24 cellular contexts compared by ENCODE assay signal in the genomic region with DNA sequence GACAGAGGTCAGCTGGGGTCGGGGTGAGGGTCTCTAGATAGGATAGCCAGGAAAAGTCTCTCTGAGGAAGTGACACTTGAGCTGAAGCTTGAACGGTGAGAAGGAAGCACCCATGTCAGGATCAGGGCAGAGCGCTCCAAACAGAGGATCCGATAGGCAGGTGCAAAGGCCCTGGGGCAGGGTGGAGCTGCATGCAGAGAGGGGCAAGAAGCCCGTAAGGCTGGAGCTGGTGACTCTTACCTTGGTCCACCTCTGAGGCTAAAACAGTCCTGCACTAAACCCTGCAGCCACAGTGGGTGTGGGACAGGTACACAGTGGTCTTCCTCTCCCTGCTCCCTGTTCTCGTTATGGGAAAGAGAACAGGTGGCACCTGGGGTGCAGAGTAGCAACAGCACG. TPM values are rescaled to one million over a fixed set of nuclear protein-coding genes. Genes with fewer than 3 reads are reported as not detected.
DNase-seq lines count a peak whose midpoint lies in the region; ATAC-seq, FAIRE-seq and TF ChIP-seq lines count a peak whose summit lies in the region.
"Had no signal": no experiment of that assay in that cellular context is flagged by ENCODE, and none has a peak within 500 bp of the region (broad histone marks: within the 10 kb centered on the region; RNA-seq: fewer than 3 reads in every experiment).

No MANE protein-coding gene starts in this region.

- no peak for ATAC-seq in K562
- ATAC-seq in psoas muscle, result no peak
- ATAC-seq in GM21786 (IDR thresholded peaks at IDR 0.05; ENCODE audit: unreplicated experiment), result no peak
- ATAC-seq: A549 had no signal

- H3K4me1 ChIP-seq in HEK293 (ENCODE audit: control insufficient read depth, insufficient read depth, low read length) (no peaks in the 10 kb centered on the region), K562 (replicated peaks in 1 of 2; ENCODE audit: control insufficient read depth in 2 of 2, insufficient read depth in 2 of 2, low read length in 2 of 2) (peaks cover 6 to 14% of the 10 kb centered on the region in 2 experiments), psoas muscle (peaks cover 70% of the 10 kb centered on the region)
- H3K4me1 ChIP-seq: A549, HAP-1 had no signal

- no peak for DNase-seq in K562 (ENCODE audit: extremely low read depth in 1 of 4, low spot score in 3 of 4)
- DNase-seq in psoas muscle, result no peak
- DNase-seq in KG1 (lab: John Stamatoyannopoulos, UW), result no peak
- no peak for DNase-seq in erythroblast (lab: John Stamatoyannopoulos, UW)
- DNase-seq: 8988T; ACHN; AML-193; BE2C; CD4-positive, alpha-beta T cell; CD8-positive, alpha-beta memory T cell; DMS79 treated with DMSO at 0.1 percent for 48 hours; GF-D8; GOT3 had no signal

- no peak for TF ChIP-seq RAD21 in K562 (CRISPR knock-in tag; conservative IDR thresholded peaks at IDR 0.05 in 1 of 2, IDR thresholded peaks at IDR 0.05 in 1 of 2)

- no peak for TF ChIP-seq CTCF in HEK293 (tag by site-specific recombination; IDR thresholded peaks at IDR 0.05)
- TF ChIP-seq CTCF in K562 (IDR thresholded peaks at IDR 0.05 in 2 of 3, conservative IDR thresholded peaks at IDR 0.05 in 1 of 3; ENCODE audit: insufficient read depth in 2 of 3, low read depth in 1 of 3, low read length in 3 of 3), result no peak
- TF ChIP-seq CTCF in psoas muscle (IDR thresholded peaks at IDR 0.05), result no peak

- TF ChIP-seq EP300 in K562 (IDR thresholded peaks at IDR 0.05; ENCODE audit: low read length), result no peak

- H3K9ac ChIP-seq in K562 (ENCODE audit: insufficient read depth in 1 of 2, low read depth in 2 of 2, low read length in 2 of 2), result no peak overlapping the region
- H3K9ac ChIP-seq: BLaER1 treated with 17β-estradiol and CSF1 and Interleukin-3, amounts not matched to agents 10 nM and 100 nM had no signal

- H3K27ac ChIP-seq in HEK293 (ENCODE audit: extremely low read depth, low read depth, low read length), result no peak overlapping the region
- H3K27ac ChIP-seq in K562 (ENCODE audit: extremely low read depth, low read depth, low read length), result no peak overlapping the region
- peak overlapping the region; percentile 99 for H3K27ac ChIP-seq in psoas muscle
- H3K27ac ChIP-seq: A549; BLaER1 treated with 17β-estradiol and CSF1 and Interleukin-3, amounts not matched to agents 10 nM and 100 nM had no signal

- CTCF ChIA-PET in HEK293 (lab: Yijun Ruan, JAX), result no interaction called here
- CTCF ChIA-PET in K562 (lab: Yijun Ruan, JAX; ENCODE audit: low intra/inter-chr PET ratio), result no interaction called here

- peaks cover 6% of the 10 kb centered on the region for H3K79me2 ChIP-seq in K562 (ENCODE audit: control insufficient read depth, insufficient read depth, low read length)

- no peaks in the 10 kb centered on the region for H3K9me1 ChIP-seq in K562 (ENCODE audit: control insufficient read depth, insufficient read depth, low read length)

- H2AFZ ChIP-seq in K562 (ENCODE audit: low read depth, low read length), result no peak overlapping the region

- 52% methylated on average over 7 of the region's 7 CpGs for WGBS in K562 (ENCODE audit: insufficient coverage, low coverage, missing lambda C conversion rate)
- 74 to 97% (median 80%) methylated on average over 7 of the region's 7 CpGs for WGBS in psoas muscle, 3 donors

- no peaks in the 10 kb centered on the region for H4K20me1 ChIP-seq in K562 (replicated peaks; ENCODE audit: control insufficient read depth, insufficient read depth, low read length)
- H4K20me1 ChIP-seq: BLaER1 treated with 17β-estradiol and CSF1 and Interleukin-3, amounts not matched to agents 10 nM and 100 nM had no signal

- no TSS peak for BruUV-seq in K562 (replicated peaks; lab: Mats Ljungman, UMichigan)

- H3K4me3 ChIP-seq in HEK293 (ENCODE audit: low read depth, low read length), result no peak overlapping the region
- no peak overlapping the region for H3K4me3 ChIP-seq in K562
- H3K4me3 ChIP-seq in psoas muscle, result no peak overlapping the region
- H3K4me3 ChIP-seq: A549; BLaER1 treated with 17β-estradiol and CSF1 and Interleukin-3, amounts not matched to agents 10 nM and 100 nM; HAP-1 had no signal

- TF ChIP-seq POLR2A in K562 (conservative IDR thresholded peaks at IDR 0.05), result no peak
- TF ChIP-seq POLR2A in erythroblast (IDR thresholded peaks at IDR 0.05; ENCODE audit: low read length), result no peak

- in situ Hi-C loops in K562 (cut with MboI), result no loop called here

- H3K36me3 ChIP-seq in HEK293 (ENCODE audit: control insufficient read depth in 2 of 2, insufficient read depth in 1 of 2, low read length in 2 of 2) (no peaks in the 10 kb centered on the region), K562 (ENCODE audit: control insufficient read depth, insufficient read depth, low read length) (no peaks in the 10 kb centered on the region), psoas muscle (ENCODE audit: insufficient read depth in 1 of 2, low read depth in 1 of 2) (no peaks in the 10 kb centered on the region)
- H3K36me3 ChIP-seq: BE2C; BLaER1 treated with 17β-estradiol and CSF1 and Interleukin-3, amounts not matched to agents 10 nM and 100 nM; HAP-1 had no signal

- FAIRE-seq in K562 (lab: Jason Lieb, UNC), result no peak
- FAIRE-seq: A549, GM12891, GM18507, H54 had no signal

- no peak overlapping the region for H3K4me2 ChIP-seq in K562 (ENCODE audit: insufficient read depth, low read length)
- H3K4me2 ChIP-seq: A549 had no signal

- no peaks in the 10 kb centered on the region for H3K9me3 ChIP-seq in HEK293 (ENCODE audit: control insufficient read depth, insufficient read depth, low read depth, low read length)
- no peaks in the 10 kb centered on the region for H3K9me3 ChIP-seq in K562 (replicated peaks; ENCODE audit: control insufficient read depth, insufficient read depth, low read depth, low read length)
- no peaks in the 10 kb centered on the region for H3K9me3 ChIP-seq in psoas muscle
- H3K9me3 ChIP-seq: A549; BE2C; BLaER1 treated with 17β-estradiol and CSF1 and Interleukin-3, amounts not matched to agents 10 nM and 100 nM; HAP-1 had no signal

- intact Hi-C loops in K562 (cut with micrococcal nuclease), result no loop called here
- intact Hi-C loops in psoas muscle (cut with DNase I), result no loop called here

- H3K27me3 ChIP-seq in K562 (ENCODE audit: control insufficient read depth in 2 of 2, insufficient read depth in 2 of 2, low read length in 2 of 2) (no peaks in the 10 kb centered on the region), psoas muscle (ENCODE audit: insufficient read depth in 3 of 3, low read length in 2 of 3) (no peaks in the 10 kb centered on the region)
- H3K27me3 ChIP-seq: BE2C; BLaER1 treated with 17β-estradiol and CSF1 and Interleukin-3, amounts not matched to agents 10 nM and 100 nM had no signal

- POLR2A ChIA-PET in HEK293 (lab: Yijun Ruan, JAX) (no interaction called here), K562 (lab: Yijun Ruan, JAX) (interaction anchor here (0.6 kb wide), 1 partner anchor 146 kb away, joined by 3 read pairs; no protein-coding TSS in a partner anchor)

TF ChIP-seq in HEK293, 187 proteins besides CTCF, POLR2A, EP300 and RAD21 (continues in another document):
- TF ChIP-seq, protein P1, sequence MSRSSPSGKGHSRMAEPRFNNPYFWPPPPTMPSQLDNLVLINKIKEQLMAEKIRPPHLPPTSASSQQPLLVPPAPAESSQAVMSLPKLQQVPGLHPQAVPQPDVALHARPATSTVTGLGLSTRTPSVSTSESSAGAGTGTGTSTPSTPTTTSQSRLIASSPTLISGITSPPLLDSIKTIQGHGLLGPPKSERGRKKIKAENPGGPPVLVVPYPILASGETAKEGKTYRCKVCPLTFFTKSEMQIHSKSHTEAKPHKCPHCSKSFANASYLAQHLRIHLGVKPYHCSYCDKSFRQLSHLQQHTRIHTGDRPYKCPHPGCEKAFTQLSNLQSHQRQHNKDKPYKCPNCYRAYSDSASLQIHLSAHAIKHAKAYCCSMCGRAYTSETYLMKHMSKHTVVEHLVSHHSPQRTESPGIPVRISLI (tag by site-specific recombination; IDR thresholded peaks at IDR 0.05), result no peak
- TF ChIP-seq ZBTB1 (tag by site-specific recombination; IDR thresholded peaks at IDR 0.05), result no peak

TF ChIP-seq in K562, 482 proteins besides CTCF, POLR2A, EP300 and RAD21 (continues in another document):
- no peak for TF ChIP-seq FOS (IDR thresholded peaks at IDR 0.05; ENCODE audit: extremely low read depth, insufficient read length)
- TF ChIP-seq ZNF143 (CRISPR knock-in tag; IDR thresholded peaks at IDR 0.05), result 0 out of 2 replicates have a peak, but pooled peaks have one; percentile 27
- TF ChIP-seq CREB1 (IDR thresholded peaks at IDR 0.05), result no peak
- TF ChIP-seq CREB1 (CRISPR knock-in tag; IDR thresholded peaks at IDR 0.05), result no peak
- no peak for TF ChIP-seq TEAD2 (tag; IDR thresholded peaks at IDR 0.05)
- no peak for TF ChIP-seq ILF3 (IDR thresholded peaks at IDR 0.05; ENCODE audit: borderline replicate concordance)
- peak; percentile 94 for TF ChIP-seq RBM25 (IDR thresholded peaks at IDR 0.05; ENCODE audit: low read depth, low read length, severe bottlenecking)
- TF ChIP-seq SAFB2 (IDR thresholded peaks at IDR 0.05; ENCODE audit: borderline replicate concordance, low read depth, low read length, severe bottlenecking), result no peak
- TF ChIP-seq EGR1 (conservative IDR thresholded peaks at IDR 0.05), result no peak

RNA-seq across cellular contexts. Expression of a gene that starts 5.8 kb away (rescaled TPM):
- total RNA-seq in K562 (2011; cell fraction: chromatin; rRNA removed; ENCODE audit: low replicate concordance), result 9.0 and 13.8 TPM in 2 replicates
- 5.0 and 7.8 TPM in 2 replicates for total RNA-seq in K562 (2011; cell fraction: nucleolus; rRNA removed)
- total RNA-seq in K562 (2011; cell fraction: nucleoplasm; rRNA removed), result 6.0 and 7.1 TPM in 2 replicates
- total RNA-seq in K562 (2014; rRNA removed) (1.1 and 1.7 TPM in 2 replicates), K562 (2014; rRNA removed; fragmentation: Illumina TruSeq; extraction: Trizol) (1.7 and 2.2 TPM in 2 replicates), K562 (2015; rRNA removed; fragmentation: Illumina TruSeq; extraction: Trizol) (1.5 and 2.4 TPM in 2 replicates), K562 (2021) (4.5 and 4.9 TPM in 2 replicates), psoas muscle (100 to 1,000 TPM in 3 of 4 donors, 10 to 100 TPM in 1; 83.8 to 356 (median 128) TPM)
- polyA plus RNA-seq in K562 (2011; rRNA removed) (0.89 and 1.0 TPM in 2 replicates), K562 (2014; fragmentation: Illumina TruSeq; extraction: Trizol) (2.1 and 2.5 TPM in 2 replicates), K562 (2014; fragmentation: Nextera tagmentation; extraction: Ambion mirVana) (under 1 TPM; 0.06 to 0.30 TPM), K562 (2014; rRNA removed) (1.1 and 1.3 TPM in 2 replicates), psoas muscle (10 to 100 TPM in 2 of 3 donors, 1 to 10 TPM in 1; 4.2 to 30.9 (median 24.7) TPM)
- 0.71 and 1.0 TPM in 2 replicates for polyA plus RNA-seq in K562 (2011; cell fraction: cytosol; rRNA removed)
- polyA plus RNA-seq in K562 (2011; cell fraction: nucleus; rRNA removed), result 2.5 and 5.7 TPM in 2 replicates
- 2.2 TPM in 2 replicates for polyA plus RNA-seq in K562 (2012)
- polyA minus RNA-seq in K562 (2011; rRNA and poly(A)+ RNA removed), result 3.6 TPM in 2 replicates
- 2.8 and 3.1 TPM in 2 replicates for polyA minus RNA-seq in K562 (2011; cell fraction: cytosol; rRNA and poly(A)+ RNA removed)
- polyA minus RNA-seq in K562 (2011; cell fraction: nucleus; rRNA and poly(A)+ RNA removed), result 5.8 and 7.6 TPM in 2 replicates
- total RNA-seq: CD4-positive, alpha-beta T cell; CD8-positive, alpha-beta memory T cell; Daoy; G401 had no signal
- polyA plus RNA-seq: A549; CD14-positive monocyte; CD8-positive, alpha-beta memory T cell had no signal

Comparison
In these comparisons a context has a peak if more than half of its experiments do, and no peak if none do; other contexts are left out.
1. RNA of a gene that starts 5.8 kb away (total RNA-seq): 83.8 to 356 TPM in psoas muscle; 1.1 to 13.8 TPM in K562; every median in the first group is over 4 times any median in the second.